ENCODE assay signal across 19 cellular contexts in genomic region chr2:153074207-153074606, GRCh38.
A peak's percentile ranks its signal among the peaks of the same experiment; 100 is the strongest.
DNase-seq lines count a peak whose midpoint lies in the region; ATAC-seq, FAIRE-seq and TF ChIP-seq lines count a peak whose summit lies in the region.
"Had no signal": no experiment of that assay in that cellular context is flagged by ENCODE, and none has a peak within 500 bp of the region (broad histone marks: within the 10 kb centered on the region; RNA-seq: fewer than 3 reads in every experiment).

No MANE protein-coding gene starts in this region.

- H3K27me3 Mint-ChIP-seq in astrocyte (ENCODE audit: low read depth, unreplicated experiment) = no peaks in the 10 kb centered on the region
- H3K27me3 Mint-ChIP-seq: CD4-positive, alpha-beta memory T cell had no signal

- H3K4me2 ChIP-seq in astrocyte (ENCODE audit: low read length) = no peak overlapping the region

- in situ Hi-C loops in Caki2 (cut with HindIII; ENCODE audit: low pct_unique_long_range_greater_than_20kb, low sequenced_read_pairs) = no loop called here

- H3K27ac ChIP-seq in astrocyte (ENCODE audit: low read depth, low read length) (no peak overlapping the region), upper lobe of right lung (no peak overlapping the region), coronary artery (no peak overlapping the region)

- H3K4me1 ChIP-seq in astrocyte (ENCODE audit: insufficient read depth, low read length) (no peaks in the 10 kb centered on the region), upper lobe of right lung (no peaks in the 10 kb centered on the region)
- H3K4me1 ChIP-seq: BE2C had no signal

- H3K79me2 ChIP-seq in astrocyte (ENCODE audit: insufficient read depth, low read length) = no peaks in the 10 kb centered on the region

- ATAC-seq in GM19324 (IDR thresholded peaks at IDR 0.05; ENCODE audit: low FRiP score, unreplicated experiment) = no peak
- no peak for ATAC-seq in upper lobe of right lung
- ATAC-seq: HepG2, SK-N-SH treated with all-trans-retinoic acid at 6 μM for 48 hours had no signal

- H3K36me3 Mint-ChIP-seq in astrocyte (ENCODE audit: low read depth, unreplicated experiment) = no peaks in the 10 kb centered on the region
- H3K36me3 Mint-ChIP-seq: CD4-positive, alpha-beta memory T cell had no signal

- peak; percentile 21 for DNase-seq in Caki2 (ENCODE audit: low read depth)
- peak; percentile 15 for DNase-seq in HT1080 (ENCODE audit: low read depth)
- peak; percentile 19 for DNase-seq in astrocyte (ENCODE audit: low read depth)
- peak; percentile 71 for DNase-seq in kidney glomerular epithelial cell (lab: John Stamatoyannopoulos, UW)
- DNase-seq in activated CD4-positive, alpha-beta T cell treated with anti-CD3 and anti-CD28 coated beads, Interleukin-2, amount 50 U/mL, for 1 hour = no peak
- DNase-seq in upper lobe of right lung = no peak
- no peak for DNase-seq in coronary artery (ENCODE audit: low spot score)
- DNase-seq: BE2C; CD4-positive, alpha-beta memory T cell; NCI-H1436; NCI-H2081; NCI-H2227 treated with DMSO at 0.1 percent for 48 hours; NCI-H526 treated with DMSO at 0.1 percent for 48 hours; SHP77 had no signal

- no peaks in the 10 kb centered on the region for H4K20me1 ChIP-seq in astrocyte (ENCODE audit: insufficient read depth, low read length)

- H3K9me3 ChIP-seq in astrocyte (ENCODE audit: insufficient read depth, low read depth, low read length) = no peaks in the 10 kb centered on the region
- H3K9me3 ChIP-seq in upper lobe of right lung = no peaks in the 10 kb centered on the region
- H3K9me3 ChIP-seq: BE2C had no signal

- H3K9ac ChIP-seq in astrocyte (ENCODE audit: low read length) = no peak overlapping the region

- intact Hi-C loops in upper lobe of right lung (cut with DNase I) = no loop called here

- TF ChIP-seq CTCF in astrocyte (IDR thresholded peaks at IDR 0.05; ENCODE audit: insufficient read depth, low read depth, low read length) (no peak), upper lobe of right lung (IDR thresholded peaks at IDR 0.05) (no peak), coronary artery (IDR thresholded peaks at IDR 0.05) (no peak)

- H3K27me3 ChIP-seq in astrocyte (ENCODE audit: insufficient read depth, low read length) (no peaks in the 10 kb centered on the region), upper lobe of right lung (no peaks in the 10 kb centered on the region)
- H3K27me3 ChIP-seq: BE2C had no signal

- no peaks in the 10 kb centered on the region for H3K4me1 Mint-ChIP-seq in astrocyte (ENCODE audit: low read depth, unreplicated experiment)
- H3K4me1 Mint-ChIP-seq: CD4-positive, alpha-beta memory T cell had no signal

- no peak overlapping the region for H3K27ac Mint-ChIP-seq in astrocyte (ENCODE audit: unreplicated experiment)
- H3K27ac Mint-ChIP-seq: CD4-positive, alpha-beta memory T cell had no signal

- FAIRE-seq in astrocyte (lab: Jason Lieb, UNC) = no peak
- FAIRE-seq: D721Med, H1, HepG2 had no signal

- H3K9me3 Mint-ChIP-seq in astrocyte (ENCODE audit: unreplicated experiment) = no peaks in the 10 kb centered on the region

- H2AFZ ChIP-seq in astrocyte (ENCODE audit: low read depth, low read length) = no peak overlapping the region

- H3K36me3 ChIP-seq in astrocyte (ENCODE audit: insufficient read depth, low read length) (no peaks in the 10 kb centered on the region), upper lobe of right lung (no peaks in the 10 kb centered on the region)
- H3K36me3 ChIP-seq: BE2C had no signal

- H3K4me3 Mint-ChIP-seq in astrocyte (ENCODE audit: unreplicated experiment) = no peak overlapping the region
- H3K4me3 Mint-ChIP-seq: CD4-positive, alpha-beta memory T cell had no signal

- H3K4me3 ChIP-seq in astrocyte (ENCODE audit: insufficient read depth, low read depth, low read length) (no peak overlapping the region), upper lobe of right lung (no peak overlapping the region), coronary artery (no peak overlapping the region)

Comparison
In these comparisons a context has a peak if more than half of its experiments do, and no peak if none do; other contexts are left out.
1. DNase-seq: peak in Caki2 (single experiment), HT1080 (single experiment), astrocyte (single experiment) and kidney glomerular epithelial cell (single experiment); none in activated CD4-positive, alpha-beta T cell treated with anti-CD3 and anti-CD28 coated beads, Interleukin-2, amount 50 U/mL, for 1 hour (single experiment), upper lobe of right lung (single experiment) and coronary artery (single experiment).